ENCODE assay signal across 24 cellular contexts in genomic region chr5:66378407-66378806, GRCh38.
"Had no signal": no experiment of that assay in that cellular context is flagged by ENCODE, and none has a peak within 500 bp of the region (broad histone marks: within the 10 kb centered on the region; RNA-seq: fewer than 3 reads in every experiment).

No MANE protein-coding gene starts in this region.

- H3K36me3 Mint-ChIP-seq: immature natural killer cell; memory B cell; natural killer cell treated with Interleukin-12 subunit alpha and Interleukin-12 subunit beta and Interleukin-15 and Interleukin-18, amount 100 ng/mL, for 72 hours; stimulated activated naive B cell treated with anti-CD40 and anti-IgM and Interleukin-4, amounts not matched to agents 10 μg/mL and 1 μg/mL and 100 μg/mL, for 72 hours had no signal

- H3K4me3 ChIP-seq: coronary artery, gastroesophageal sphincter, lung, pancreas, transverse colon, upper lobe of right lung, uterus had no signal

- H3K4me3 Mint-ChIP-seq: immature natural killer cell; memory B cell; natural killer cell treated with Interleukin-12 subunit alpha and Interleukin-12 subunit beta and Interleukin-15 and Interleukin-18, amount 100 ng/mL, for 72 hours; neural crest cell; stimulated activated naive B cell treated with anti-CD40 and anti-IgM and Interleukin-4, amounts not matched to agents 10 μg/mL and 1 μg/mL and 100 μg/mL, for 72 hours; stimulated activated naive CD8-positive, alpha-beta T cell treated with anti-CD3 and anti-CD28 coated beads, Interleukin-15, Interleukin-2, amounts not matched to agents 100 ng/mL and 50 ng/mL, for 24 hours had no signal

- H3K27me3 ChIP-seq: gastroesophageal sphincter, pancreas, transverse colon, upper lobe of right lung, uterus had no signal

- H3K27ac Mint-ChIP-seq: immature natural killer cell; memory B cell; natural killer cell treated with Interleukin-12 subunit alpha and Interleukin-12 subunit beta and Interleukin-15 and Interleukin-18, amount 100 ng/mL, for 72 hours; stimulated activated naive B cell treated with anti-CD40 and anti-IgM and Interleukin-4, amounts not matched to agents 10 μg/mL and 1 μg/mL and 100 μg/mL, for 72 hours; stimulated activated naive CD8-positive, alpha-beta T cell treated with anti-CD3 and anti-CD28 coated beads, Interleukin-15, Interleukin-2, amounts not matched to agents 100 ng/mL and 50 ng/mL, for 24 hours had no signal

- H3K4me1 Mint-ChIP-seq: immature natural killer cell; memory B cell; neural crest cell; stimulated activated naive B cell treated with anti-CD40 and anti-IgM and Interleukin-4, amounts not matched to agents 10 μg/mL and 1 μg/mL and 100 μg/mL, for 72 hours had no signal

- H3K27me3 Mint-ChIP-seq: stimulated activated naive B cell treated with anti-CD40 and anti-IgM and Interleukin-4, amounts not matched to agents 10 μg/mL and 1 μg/mL and 100 μg/mL, for 72 hours had no signal

- ATAC-seq: foreskin keratinocyte; gastroesophageal sphincter; left colon; natural killer cell treated with Interleukin-12 subunit alpha and Interleukin-12 subunit beta and Interleukin-15 and Interleukin-18, amount 100 ng/mL, for 72 hours; pancreas; stimulated activated naive B cell treated with anti-CD40 and anti-IgM and Interleukin-4, amounts not matched to agents 10 μg/mL and 1 μg/mL and 100 μg/mL, for 72 hours; upper lobe of right lung had no signal

- H3K36me3 ChIP-seq: gastroesophageal sphincter, neutrophil, pancreas, transverse colon, upper lobe of right lung, uterus had no signal

- H3K4me1 ChIP-seq: foreskin keratinocyte, gastroesophageal sphincter, pancreas, transverse colon, upper lobe of right lung, uterus had no signal

- H3K27ac ChIP-seq: coronary artery, foreskin keratinocyte, gastroesophageal sphincter, neutrophil, pancreas, transverse colon, upper lobe of right lung, uterus had no signal

- DNase-seq: dermis blood vessel endothelial cell; effector memory CD4-positive, alpha-beta T cell; hypothalamus; immature natural killer cell; islet precursor cell; kidney glomerular epithelial cell; left colon; pancreas; small intestine; stimulated activated CD4-positive, alpha-beta T cell treated with anti-CD3 and anti-CD28 coated beads, Interleukin-15, amount 100 ng/mL, for 24 hours; stimulated activated CD4-positive, alpha-beta T cell treated with anti-CD3 and anti-CD28 coated beads, Interleukin-2, amount 100 ng/mL, for 48 hours; stimulated activated naive B cell treated with anti-CD40 and anti-IgM and Interleukin-4, amounts not matched to agents 10 μg/mL and 1 μg/mL and 100 μg/mL, for 72 hours; transverse colon; upper lobe of right lung; uterus had no signal

- H3K9me3 ChIP-seq: neutrophil, pancreas, transverse colon, upper lobe of right lung had no signal

- H3K9me3 Mint-ChIP-seq: natural killer cell treated with Interleukin-12 subunit alpha and Interleukin-12 subunit beta and Interleukin-15 and Interleukin-18, amount 100 ng/mL, for 72 hours had no signal
